In the genomic region with DNA sequence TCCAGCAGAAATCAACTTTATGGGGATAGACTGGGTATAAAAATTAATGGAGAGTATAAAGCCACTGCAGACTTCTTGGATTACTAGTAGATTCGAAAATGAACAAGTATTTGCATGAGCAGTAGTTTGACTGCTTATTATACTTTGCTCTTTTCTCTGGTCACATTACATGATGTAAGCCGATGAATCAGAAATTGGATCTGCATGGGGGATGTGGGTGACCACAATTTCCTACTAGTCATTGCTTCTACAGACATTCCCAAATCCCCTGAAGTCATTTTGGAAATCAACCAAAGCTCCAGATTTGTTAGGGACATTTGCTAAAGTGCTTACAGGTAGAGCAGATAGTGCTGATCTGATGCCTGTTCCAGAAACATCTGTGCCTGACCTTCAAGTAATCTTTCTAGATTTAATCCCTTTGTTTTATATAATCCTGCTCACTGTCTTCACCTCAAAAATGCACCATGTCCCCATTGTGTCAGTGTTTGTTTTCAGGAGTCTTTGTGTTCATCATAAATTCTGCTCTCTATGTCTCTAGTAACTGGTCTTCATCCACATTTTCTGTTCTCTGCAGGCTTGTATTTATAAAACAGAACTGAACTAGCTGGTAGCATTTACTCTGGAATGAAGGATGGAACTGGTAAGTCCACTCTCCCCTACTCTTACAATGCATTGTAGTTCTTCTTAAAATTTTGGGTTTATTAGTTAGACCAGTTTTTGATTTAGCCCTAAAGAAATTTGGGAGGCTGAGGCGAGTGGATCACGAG, we compare ENCODE assay signal across 13 cellular contexts.
DNase-seq lines count a peak whose midpoint lies in the region; ATAC-seq, FAIRE-seq and TF ChIP-seq lines count a peak whose summit lies in the region.
"Had no signal": no experiment of that assay in that cellular context is flagged by ENCODE, and none has a peak within 500 bp of the region (broad histone marks: within the 10 kb centered on the region; RNA-seq: fewer than 3 reads in every experiment).

No MANE protein-coding gene starts in this region.

- POLR2A ChIA-PET in endothelial cell of umbilical vein (lab: Charles Lee) = no interaction called here
- POLR2A ChIA-PET in CD8-positive, alpha-beta T cell (lab: Charles Lee) = no interaction called here

- H3K27ac ChIP-seq in endothelial cell of umbilical vein (ENCODE audit: insufficient read depth, low read depth, low read length) = peak overlapping the region; percentile 20
- peak overlapping the region; percentile 87 for H3K27ac ChIP-seq in osteoblast (ENCODE audit: low read depth, low read length)
- H3K27ac ChIP-seq in CD8-positive, alpha-beta T cell (ENCODE audit: low read depth, low read length) = no peak overlapping the region

- H3K9me1 ChIP-seq in endothelial cell of umbilical vein (replicated peaks; ENCODE audit: control insufficient read depth, extremely low read depth, insufficient read depth, low read length) = no peaks in the 10 kb centered on the region

- no peak overlapping the region for H3K4me3 ChIP-seq in endothelial cell of umbilical vein (replicated peaks in 1 of 3; ENCODE audit: insufficient read depth in 1 of 3, low read depth in 1 of 3, low read length in 3 of 3)
- no peak overlapping the region for H3K4me3 ChIP-seq in osteoblast (ENCODE audit: insufficient read depth, low read length)
- no peak overlapping the region for H3K4me3 ChIP-seq in CD8-positive, alpha-beta T cell (ENCODE audit: low read depth, low read length)

- dilution Hi-C loops in endothelial cell of umbilical vein (cut with MboI; ENCODE audit: extremely low pct_ligation_motif_present, low sequenced_read_pairs) = no loop called here

- no peak overlapping the region for H3K9ac ChIP-seq in endothelial cell of umbilical vein (replicated peaks; ENCODE audit: extremely low read depth, insufficient read depth, low read length)

- peak; percentile 82 for FAIRE-seq in endothelial cell of umbilical vein (lab: Jason Lieb, UNC)

- H3K9me3 ChIP-seq in endothelial cell of umbilical vein (replicated peaks; ENCODE audit: control insufficient read depth, insufficient read depth, low read length) (no peaks in the 10 kb centered on the region), osteoblast (ENCODE audit: low read depth, low read length) (no peaks in the 10 kb centered on the region)
- H3K9me3 ChIP-seq in CD8-positive, alpha-beta T cell (ENCODE audit: low read length) = no peaks in the 10 kb centered on the region

- H3K9me3 Mint-ChIP-seq in CD8-positive, alpha-beta T cell = peaks cover 2% of the 10 kb centered on the region
- H3K9me3 Mint-ChIP-seq: central memory CD8-positive, alpha-beta T cell had no signal

- H2AFZ ChIP-seq in endothelial cell of umbilical vein (ENCODE audit: low read depth, low read length) = no peak overlapping the region
- H2AFZ ChIP-seq in osteoblast (ENCODE audit: low read length) = peak overlapping the region; percentile 16

- H3K27me3 ChIP-seq in endothelial cell of umbilical vein (ENCODE audit: control insufficient read depth in 2 of 2, insufficient read depth in 2 of 2, low read length in 2 of 2) (no peaks in the 10 kb centered on the region), osteoblast (ENCODE audit: insufficient read depth, low read length) (no peaks in the 10 kb centered on the region)
- H3K27me3 ChIP-seq in CD8-positive, alpha-beta T cell (ENCODE audit: insufficient read depth, low read length) = no peaks in the 10 kb centered on the region

- TF ChIP-seq POLR2A in endothelial cell of umbilical vein (IDR thresholded peaks at IDR 0.05; ENCODE audit: low read depth, low read length) = no peak

- H3K36me3 Mint-ChIP-seq in CD8-positive, alpha-beta T cell = no peaks in the 10 kb centered on the region

- H3K4me1 ChIP-seq in endothelial cell of umbilical vein (ENCODE audit: control insufficient read depth, extremely low read depth, insufficient read depth, low read length) = peaks cover 8% of the 10 kb centered on the region
- peaks cover 14% of the 10 kb centered on the region for H3K4me1 ChIP-seq in osteoblast (ENCODE audit: insufficient read depth, low read length)
- H3K4me1 ChIP-seq in CD8-positive, alpha-beta T cell (ENCODE audit: insufficient read depth, low read length) = no peaks in the 10 kb centered on the region

- ATAC-seq in CD8-positive, alpha-beta T cell = no peak

- DNase-seq in EL (peak; percentile 93), RKO (ENCODE audit: low spot score) (peak; percentile 85), endothelial cell of umbilical vein (ENCODE audit: low read depth, low spot score) (peak; percentile 54), osteoblast (ENCODE audit: insufficient read length, low spot score, missing footprints) (peak; percentile 76), NCI-H2171 treated with DMSO at 0.1 percent for 48 hours (lab: John Stamatoyannopoulos, UW) (no peak), NCI-H1092 (lab: John Stamatoyannopoulos, UW) (no peak), NCI-H1930 (lab: John Stamatoyannopoulos, UW) (no peak)
- no peak for DNase-seq in CD8-positive, alpha-beta T cell
- DNase-seq: hippocampal formation, NCI-H1694 treated with DMSO at 0.1 percent for 48 hours, retina, trophoblast cell had no signal

- no peaks in the 10 kb centered on the region for H3K36me3 ChIP-seq in endothelial cell of umbilical vein (ENCODE audit: control insufficient read depth in 2 of 2, extremely low read depth in 1 of 2, insufficient read depth in 2 of 2, low read length in 2 of 2)
- H3K36me3 ChIP-seq in osteoblast (ENCODE audit: insufficient read depth, low read length) = no peaks in the 10 kb centered on the region
- H3K36me3 ChIP-seq in CD8-positive, alpha-beta T cell (ENCODE audit: insufficient read depth, low read length) = no peaks in the 10 kb centered on the region

- H3K4me2 ChIP-seq in endothelial cell of umbilical vein (ENCODE audit: insufficient read depth, low read length) = peak overlapping the region; percentile 12
- peak overlapping the region; percentile 44 for H3K4me2 ChIP-seq in osteoblast (ENCODE audit: insufficient read depth, low read length)

- intact Hi-C loops in endothelial cell of umbilical vein (cut with micrococcal nuclease) = no loop called here
- intact Hi-C loops in CD8-positive, alpha-beta T cell (cut with DNase I, micrococcal nuclease) = no loop called here

- no TSS peak for BruUV-seq in endothelial cell of umbilical vein (replicated peaks; lab: Mats Ljungman, UMichigan)

- H4K20me1 ChIP-seq in endothelial cell of umbilical vein (replicated peaks; ENCODE audit: control insufficient read depth, extremely low read depth, insufficient read depth, low read length) (no peaks in the 10 kb centered on the region), osteoblast (ENCODE audit: insufficient read depth, low read length) (no peaks in the 10 kb centered on the region)

- CTCF ChIA-PET in endothelial cell of umbilical vein (lab: Charles Lee) = interaction anchor here (1.0 kb wide), 1 partner anchor 56 kb away, joined by 3 read pairs; no protein-coding TSS in a partner anchor
- CTCF ChIA-PET in CD8-positive, alpha-beta T cell (lab: Charles Lee) = no interaction called here

- no peaks in the 10 kb centered on the region for H3K27me3 Mint-ChIP-seq in CD8-positive, alpha-beta T cell (ENCODE audit: low read depth)
- H3K27me3 Mint-ChIP-seq: central memory CD8-positive, alpha-beta T cell had no signal

- no peak overlapping the region for H3K27ac Mint-ChIP-seq in CD8-positive, alpha-beta T cell

- H3K4me1 Mint-ChIP-seq in CD8-positive, alpha-beta T cell (ENCODE audit: low read depth) = no peaks in the 10 kb centered on the region
- H3K4me1 Mint-ChIP-seq: central memory CD8-positive, alpha-beta T cell had no signal

- no peak overlapping the region for H3K4me3 Mint-ChIP-seq in CD8-positive, alpha-beta T cell
- H3K4me3 Mint-ChIP-seq: central memory CD8-positive, alpha-beta T cell had no signal

- TF ChIP-seq CTCF in endothelial cell of umbilical vein (IDR thresholded peaks at IDR 0.05; ENCODE audit: extremely low read depth in 1 of 2, insufficient read depth in 1 of 2, low read depth in 1 of 2, low read length in 2 of 2) (no peak), osteoblast (IDR thresholded peaks at IDR 0.05; ENCODE audit: extremely low read depth, low read depth, low read length) (no peak)
- no peak for TF ChIP-seq CTCF in CD8-positive, alpha-beta T cell (IDR thresholded peaks at IDR 0.05)

- H3K79me2 ChIP-seq in endothelial cell of umbilical vein (ENCODE audit: control insufficient read depth, insufficient read depth, low read length) (no peaks in the 10 kb centered on the region), osteoblast (ENCODE audit: insufficient read depth, low read length) (no peaks in the 10 kb centered on the region)

TF ChIP-seq in endothelial cell of umbilical vein, 7 proteins besides CTCF, POLR2A, EP300 and RAD21:
- TF ChIP-seq POLR2AphosphoS5 (IDR thresholded peaks at IDR 0.05; ENCODE audit: insufficient read depth, low read depth, low read length) (peak; percentile 42), JUN (IDR thresholded peaks at IDR 0.05; ENCODE audit: borderline replicate concordance, insufficient read depth, insufficient read length, low read depth) (peak; percentile 28), MYC (IDR thresholded peaks at IDR 0.05; ENCODE audit: low read depth, low read length) (no peak), FOS (IDR thresholded peaks at IDR 0.05; ENCODE audit: borderline replicate concordance, insufficient read depth, low read length) (peak; percentile 70)

Comparison
In these comparisons a context has a peak if more than half of its experiments do, and no peak if none do; other contexts are left out.
1. DNase-seq: peak in EL (single experiment), RKO (single experiment), endothelial cell of umbilical vein (single experiment) and osteoblast (single experiment); none in NCI-H2171 treated with DMSO at 0.1 percent for 48 hours (single experiment), NCI-H1092 (single experiment), NCI-H1930 (0 of 2) and CD8-positive, alpha-beta T cell (0 of 7).